Comparison of ENCODE assay signal across 12 cellular contexts in genomic region chr1:229478852-229479251, GRCh38. TPM values are rescaled to one million over a fixed set of nuclear protein-coding genes. Genes with fewer than 3 reads are reported as not detected.
DNase-seq lines count a peak whose midpoint lies in the region; ATAC-seq lines count a peak whose summit lies in the region.
"Had no signal": no experiment of that assay in that cellular context is flagged by ENCODE, and none has a peak within 500 bp of the region (broad histone marks: within the 10 kb centered on the region; RNA-seq: fewer than 3 reads in every experiment).

No MANE protein-coding gene starts in this region.

- DNase-seq in globus pallidus (ENCODE audit: low spot score) (peak; percentile 20), C1 segment of cervical spinal cord (lab: John Stamatoyannopoulos, UW) (no peak), activated gamma-delta T cell treated with Interleukin-2 at 50 U/mL for 16 hours (no peak)
- DNase-seq in activated CD4-positive, alpha-beta memory T cell treated with anti-CD3 and anti-CD28 coated beads, Interleukin-2, amount 10 ng/mL, durations not matched to agents 7 days and 5 days = no peak
- DNase-seq: DMS79 treated with DMSO at 0.1 percent for 48 hours; effector CD4-positive, alpha-beta T cell had no signal

- POLR2A ChIA-PET in activated CD4-positive, alpha-beta memory T cell treated with anti-CD3 and anti-CD28 coated beads, Interleukin-2, amount 10 ng/mL, durations not matched to agents 7 days and 5 days (lab: Charles Lee) = interaction anchor here (1.1 to 1.4 kb wide), 2 partner anchors 30 to 224 kb away, joined by 3 to 4 read pairs; partner anchors contain the start of gene NUP133

- no peaks in the 10 kb centered on the region for H3K27me3 Mint-ChIP-seq in activated CD4-positive, alpha-beta memory T cell treated with anti-CD3 and anti-CD28 coated beads, Interleukin-2, amount 10 ng/mL, durations not matched to agents 7 days and 5 days

- no peak overlapping the region for H3K27ac Mint-ChIP-seq in activated CD4-positive, alpha-beta memory T cell treated with anti-CD3 and anti-CD28 coated beads, Interleukin-2, amount 10 ng/mL, durations not matched to agents 7 days and 5 days
- H3K27ac Mint-ChIP-seq: activated T-helper 2 cell treated with anti-CD3 and anti-CD28 coated beads, Interferon-gamma antibody, Interleukin-2, Interleukin-4, amounts not matched to agents 10 μg/mL and 5 μg/mL and 100 μg/mL, durations not matched to agents 14 hours and 24 hours and 36 hours had no signal

- peaks cover 47% of the 10 kb centered on the region for H3K36me3 Mint-ChIP-seq in activated CD4-positive, alpha-beta memory T cell treated with anti-CD3 and anti-CD28 coated beads, Interleukin-2, amount 10 ng/mL, durations not matched to agents 7 days and 5 days (ENCODE audit: low read depth)

- peak; percentile 82 for ATAC-seq in GM18868 (IDR thresholded peaks at IDR 0.05; ENCODE audit: unreplicated experiment)
- ATAC-seq in GM21619 (IDR thresholded peaks at IDR 0.05; ENCODE audit: unreplicated experiment) = peak; percentile 47
- ATAC-seq in HG03378 (IDR thresholded peaks at IDR 0.05; ENCODE audit: unreplicated experiment) = peak; percentile 75
- no peak for ATAC-seq in HG02970 (IDR thresholded peaks at IDR 0.05; ENCODE audit: low FRiP score, unreplicated experiment)

- CTCF ChIA-PET in activated CD4-positive, alpha-beta memory T cell treated with anti-CD3 and anti-CD28 coated beads, Interleukin-2, amount 10 ng/mL, durations not matched to agents 7 days and 5 days (lab: Charles Lee) = interaction anchor here (6.5 kb wide), 1 partner anchor 222 kb away, joined by 145 read pairs; no protein-coding TSS in a partner anchor

- peaks cover 12% of the 10 kb centered on the region for H3K4me1 Mint-ChIP-seq in activated CD4-positive, alpha-beta memory T cell treated with anti-CD3 and anti-CD28 coated beads, Interleukin-2, amount 10 ng/mL, durations not matched to agents 7 days and 5 days

- H3K4me3 Mint-ChIP-seq in activated CD4-positive, alpha-beta memory T cell treated with anti-CD3 and anti-CD28 coated beads, Interleukin-2, amount 10 ng/mL, durations not matched to agents 7 days and 5 days = no peak overlapping the region

- H3K9me3 Mint-ChIP-seq in activated CD4-positive, alpha-beta memory T cell treated with anti-CD3 and anti-CD28 coated beads, Interleukin-2, amount 10 ng/mL, durations not matched to agents 7 days and 5 days = no peaks in the 10 kb centered on the region
- H3K9me3 Mint-ChIP-seq: activated T-helper 2 cell treated with anti-CD3 and anti-CD28 coated beads, Interferon-gamma antibody, Interleukin-2, Interleukin-4, amounts not matched to agents 10 μg/mL and 5 μg/mL and 100 μg/mL, durations not matched to agents 14 hours and 24 hours and 36 hours had no signal

RNA-seq across cellular contexts. Expression of gene NUP133, which starts 29.3 kb away (rescaled TPM):
- 10 to 100 TPM; 36.9 to 38.2 TPM for total RNA-seq in activated CD4-positive, alpha-beta memory T cell treated with anti-CD3 and anti-CD28 coated beads, Interleukin-2, amount 10 ng/mL, durations not matched to agents 7 days and 5 days

RNA-seq across cellular contexts. Expression of gene ACTA1, which starts 45.0 kb away (rescaled TPM):
- not detected for total RNA-seq in activated CD4-positive, alpha-beta memory T cell treated with anti-CD3 and anti-CD28 coated beads, Interleukin-2, amount 10 ng/mL, durations not matched to agents 7 days and 5 days
- total RNA-seq: activated T-helper 2 cell treated with anti-CD3 and anti-CD28 coated beads, Interferon-gamma antibody, Interleukin-2, Interleukin-4, amounts not matched to agents 10 μg/mL and 5 μg/mL and 100 μg/mL, durations not matched to agents 14 hours and 24 hours and 36 hours; T-helper 2 cell treated with Interferon-gamma antibody and Interleukin-4, amounts not matched to agents 100 ng/mL and 5 ng/mL, for 36 hours had no signal
